In the genomic region with DNA sequence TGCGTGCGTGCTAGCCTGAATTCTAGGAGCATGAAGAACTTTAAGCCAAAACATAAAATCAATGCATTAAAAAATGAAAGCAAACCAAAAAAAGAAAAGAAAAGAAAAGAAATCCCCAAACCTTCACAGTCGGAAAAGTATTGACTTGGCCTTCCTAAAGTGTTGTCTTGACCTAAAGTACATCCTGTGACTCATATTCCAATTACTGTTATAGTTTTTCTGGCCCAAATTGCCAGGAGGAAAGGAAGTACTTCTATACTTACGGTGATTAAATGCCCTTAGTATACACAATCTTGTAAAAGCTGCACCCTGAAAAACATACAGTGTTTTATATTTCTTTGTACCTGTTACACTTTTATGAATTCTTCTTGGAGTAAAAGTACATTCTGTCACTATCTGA, we compare ENCODE assay signal across 21 cellular contexts.
DNase-seq lines count a peak whose midpoint lies in the region; TF ChIP-seq lines count a peak whose summit lies in the region.
"Had no signal": no experiment of that assay in that cellular context is flagged by ENCODE, and none has a peak within 500 bp of the region (broad histone marks: within the 10 kb centered on the region; RNA-seq: fewer than 3 reads in every experiment).

No MANE protein-coding gene starts in this region.

- peak overlapping the region; percentile 15 for H3K4me2 ChIP-seq in fibroblast of lung (ENCODE audit: extremely low read depth, insufficient read depth, low read length)

- POLR2A ChIA-PET in HEK293 (lab: Yijun Ruan, JAX), result no interaction called here

- no peak overlapping the region for H3K27ac Mint-ChIP-seq in type B pancreatic cell
- H3K27ac Mint-ChIP-seq: activated CD4-positive, alpha-beta T cell treated with anti-CD3 and anti-CD28 coated beads, Interleukin-2, amount 10 ng/mL, durations not matched to agents 7 days and 5 days; natural killer cell had no signal

- DNase-seq in adipocyte (ENCODE audit: low read depth) (peak; percentile 55), fibroblast of lung (ENCODE audit: low read depth in 2 of 2) (peak; percentile 66 to 73), skeletal muscle cell (ENCODE audit: low read depth) (peak; percentile 39), NCI-H226 (no peak), type B pancreatic cell (ENCODE audit: extremely low spot score, unreplicated experiment) (no peak), inferior parietal cortex (ENCODE audit: extremely low spot score) (no peak)
- no peak for DNase-seq in activated CD4-positive, CD25-positive, alpha-beta regulatory T cell (lab: John Stamatoyannopoulos, UW)
- DNase-seq: activated CD4-positive, alpha-beta T cell treated with anti-CD3 and anti-CD28 coated beads, Interleukin-2, amount 10 ng/mL, durations not matched to agents 7 days and 5 days; activated gamma-delta T cell treated with Interleukin-2 at 50 U/mL for 16 hours; anterior cingulate cortex; BE2C; Calu3; GDM1; head of caudate nucleus; mesendoderm; natural killer cell; NK-92 treated with Interleukin-12 subunit alpha and Interleukin-12 subunit beta, amount 100 ng/mL, for 24 hours; posterior cingulate gyrus; spleen had no signal

- no peaks in the 10 kb centered on the region for H3K79me2 ChIP-seq in fibroblast of lung (ENCODE audit: control insufficient read depth, insufficient read depth, low read length)

- no peaks in the 10 kb centered on the region for H3K27me3 Mint-ChIP-seq in type B pancreatic cell
- H3K27me3 Mint-ChIP-seq: activated CD4-positive, alpha-beta T cell treated with anti-CD3 and anti-CD28 coated beads, Interleukin-2, amount 10 ng/mL, durations not matched to agents 7 days and 5 days had no signal

- no peak overlapping the region for H3K4me3 Mint-ChIP-seq in type B pancreatic cell
- H3K4me3 Mint-ChIP-seq: activated CD4-positive, alpha-beta T cell treated with anti-CD3 and anti-CD28 coated beads, Interleukin-2, amount 10 ng/mL, durations not matched to agents 7 days and 5 days; natural killer cell had no signal

- H3K27ac ChIP-seq in HEK293 (ENCODE audit: extremely low read depth, low read depth, low read length), result no peak overlapping the region
- no peak overlapping the region for H3K27ac ChIP-seq in fibroblast of lung (ENCODE audit: insufficient read depth, low read length)
- H3K27ac ChIP-seq: coronary artery, spleen had no signal

- H3K36me3 ChIP-seq in HEK293 (ENCODE audit: control insufficient read depth in 2 of 2, insufficient read depth in 1 of 2, low read length in 2 of 2) (no peaks in the 10 kb centered on the region), adipocyte (ENCODE audit: control insufficient read depth, insufficient read depth, low read length, severe bottlenecking) (no peaks in the 10 kb centered on the region), fibroblast of lung (ENCODE audit: control insufficient read depth, insufficient read depth, low read length) (no peaks in the 10 kb centered on the region)
- H3K36me3 ChIP-seq: BE2C, spleen had no signal

- no peaks in the 10 kb centered on the region for H3K4me1 Mint-ChIP-seq in type B pancreatic cell (ENCODE audit: unreplicated experiment)
- H3K4me1 Mint-ChIP-seq: activated CD4-positive, alpha-beta T cell treated with anti-CD3 and anti-CD28 coated beads, Interleukin-2, amount 10 ng/mL, durations not matched to agents 7 days and 5 days; natural killer cell had no signal

- peaks cover 6% of the 10 kb centered on the region for H3K36me3 Mint-ChIP-seq in type B pancreatic cell
- H3K36me3 Mint-ChIP-seq: natural killer cell had no signal

- TF ChIP-seq CTCF in HEK293 (tag by site-specific recombination; IDR thresholded peaks at IDR 0.05) (no peak), fibroblast of lung (conservative IDR thresholded peaks at IDR 0.05 in 1 of 2, IDR thresholded peaks at IDR 0.05 in 1 of 2; ENCODE audit: low read depth in 1 of 2, low read length in 2 of 2) (no peak), type B pancreatic cell (conservative IDR thresholded peaks at IDR 0.05) (no peak)

- no peaks in the 10 kb centered on the region for H4K20me1 ChIP-seq in fibroblast of lung (ENCODE audit: control insufficient read depth, extremely low read depth, insufficient read depth, low read length)

- H3K9me3 ChIP-seq in HEK293 (ENCODE audit: control insufficient read depth, insufficient read depth, low read depth, low read length) (no peaks in the 10 kb centered on the region), adipocyte (ENCODE audit: control insufficient read depth, low read length) (no peaks in the 10 kb centered on the region), fibroblast of lung (ENCODE audit: control insufficient read depth, insufficient read depth, low read depth, low read length) (no peaks in the 10 kb centered on the region)
- H3K9me3 ChIP-seq: BE2C had no signal

- peaks cover 6% of the 10 kb centered on the region for H3K9me3 Mint-ChIP-seq in type B pancreatic cell
- H3K9me3 Mint-ChIP-seq: activated CD4-positive, alpha-beta T cell treated with anti-CD3 and anti-CD28 coated beads, Interleukin-2, amount 10 ng/mL, durations not matched to agents 7 days and 5 days had no signal

- H3K27me3 ChIP-seq in adipocyte (replicated peaks; ENCODE audit: control insufficient read depth, insufficient read depth, low read length) (no peaks in the 10 kb centered on the region), fibroblast of lung (ENCODE audit: control insufficient read depth, insufficient read depth, low read length) (no peaks in the 10 kb centered on the region)
- H3K27me3 ChIP-seq: BE2C, spleen had no signal

- H3K4me3 ChIP-seq in HEK293 (ENCODE audit: low read depth, low read length) (no peak overlapping the region), adipocyte (ENCODE audit: low read length) (no peak overlapping the region), fibroblast of lung (replicated peaks in 1 of 4; ENCODE audit: control extremely low read depth in 1 of 4, insufficient read depth in 1 of 4, low read depth in 3 of 4, low read length in 4 of 4) (no peak overlapping the region), skeletal muscle cell (ENCODE audit: low read depth, low read length) (no peak overlapping the region)
- H3K4me3 ChIP-seq: coronary artery, spleen had no signal

- no peaks in the 10 kb centered on the region; the same call in 1 of the 2 replicates for H3K4me1 ChIP-seq in HEK293 (ENCODE audit: control insufficient read depth, insufficient read depth, low read length)
- H3K4me1 ChIP-seq in adipocyte (ENCODE audit: control insufficient read depth, insufficient read depth, low read length), result peaks cover 43% of the 10 kb centered on the region
- H3K4me1 ChIP-seq in fibroblast of lung (ENCODE audit: control insufficient read depth, extremely low read depth, insufficient read depth, low read length), result peaks cover 6% of the 10 kb centered on the region
- H3K4me1 ChIP-seq: BE2C, spleen had no signal

- no peak overlapping the region for H2AFZ ChIP-seq in fibroblast of lung (ENCODE audit: low read length)

- H3K9ac ChIP-seq in adipocyte (ENCODE audit: low read length), result no peak overlapping the region
- no peak overlapping the region for H3K9ac ChIP-seq in fibroblast of lung (ENCODE audit: insufficient read depth, low read length)

- CTCF ChIA-PET in HEK293 (lab: Yijun Ruan, JAX), result no interaction called here

TF ChIP-seq in HEK293, 187 proteins besides CTCF, POLR2A, EP300 and RAD21:
- TF ChIP-seq, protein P1, sequence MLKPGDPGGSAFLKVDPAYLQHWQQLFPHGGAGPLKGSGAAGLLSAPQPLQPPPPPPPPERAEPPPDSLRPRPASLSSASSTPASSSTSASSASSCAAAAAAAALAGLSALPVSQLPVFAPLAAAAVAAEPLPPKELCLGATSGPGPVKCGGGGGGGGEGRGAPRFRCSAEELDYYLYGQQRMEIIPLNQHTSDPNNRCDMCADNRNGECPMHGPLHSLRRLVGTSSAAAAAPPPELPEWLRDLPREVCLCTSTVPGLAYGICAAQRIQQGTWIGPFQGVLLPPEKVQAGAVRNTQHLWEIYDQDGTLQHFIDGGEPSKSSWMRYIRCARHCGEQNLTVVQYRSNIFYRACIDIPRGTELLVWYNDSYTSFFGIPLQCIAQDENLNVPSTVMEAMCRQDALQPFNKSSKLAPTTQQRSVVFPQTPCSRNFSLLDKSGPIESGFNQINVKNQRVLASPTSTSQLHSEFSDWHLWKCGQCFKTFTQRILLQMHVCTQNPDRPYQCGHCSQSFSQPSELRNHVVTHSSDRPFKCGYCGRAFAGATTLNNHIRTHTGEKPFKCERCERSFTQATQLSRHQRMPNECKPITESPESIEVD (tag by site-specific recombination; IDR thresholded peaks at IDR 0.05), result peak; percentile 80
- TF ChIP-seq ZNF76 (tag by site-specific recombination; IDR thresholded peaks at IDR 0.05; ENCODE audit: borderline replicate concordance, low read depth) (no peak), ZNF2 (tag by site-specific recombination; IDR thresholded peaks at IDR 0.05) (0 out of 2 replicates have a peak, but pooled peaks have one; percentile 27), PRDM1 (tag by site-specific recombination; IDR thresholded peaks at IDR 0.05) (peak; percentile 59; the same call in 1 of the 2 replicates), ZNF610 (tag by site-specific recombination; IDR thresholded peaks at IDR 0.05; ENCODE audit: borderline replicate concordance) (no peak), ZNF837 (tag by site-specific recombination; IDR thresholded peaks at IDR 0.05) (no peak), ZNF335 (tag by site-specific recombination; conservative IDR thresholded peaks at IDR 0.05) (no peak), ZNF23 (tag by site-specific recombination; IDR thresholded peaks at IDR 0.05; ENCODE audit: borderline replicate concordance) (no peak), ZNF404 (tag by site-specific recombination; IDR thresholded peaks at IDR 0.05) (no peak)
- TF ChIP-seq, protein P2, sequence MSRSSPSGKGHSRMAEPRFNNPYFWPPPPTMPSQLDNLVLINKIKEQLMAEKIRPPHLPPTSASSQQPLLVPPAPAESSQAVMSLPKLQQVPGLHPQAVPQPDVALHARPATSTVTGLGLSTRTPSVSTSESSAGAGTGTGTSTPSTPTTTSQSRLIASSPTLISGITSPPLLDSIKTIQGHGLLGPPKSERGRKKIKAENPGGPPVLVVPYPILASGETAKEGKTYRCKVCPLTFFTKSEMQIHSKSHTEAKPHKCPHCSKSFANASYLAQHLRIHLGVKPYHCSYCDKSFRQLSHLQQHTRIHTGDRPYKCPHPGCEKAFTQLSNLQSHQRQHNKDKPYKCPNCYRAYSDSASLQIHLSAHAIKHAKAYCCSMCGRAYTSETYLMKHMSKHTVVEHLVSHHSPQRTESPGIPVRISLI (tag by site-specific recombination; IDR thresholded peaks at IDR 0.05), result peak; percentile 32; the same call in 1 of the 2 replicates

Comparison
In these comparisons a context has a peak if more than half of its experiments do, and no peak if none do; other contexts are left out.
1. DNase-seq: peak in adipocyte (single experiment), fibroblast of lung (2 of 2) and skeletal muscle cell (single experiment); none in NCI-H226 (single experiment), type B pancreatic cell (single experiment), activated CD4-positive, CD25-positive, alpha-beta regulatory T cell (0 of 4) and inferior parietal cortex (single experiment).